10 cellular contexts compared by ENCODE assay signal in the genomic region with DNA sequence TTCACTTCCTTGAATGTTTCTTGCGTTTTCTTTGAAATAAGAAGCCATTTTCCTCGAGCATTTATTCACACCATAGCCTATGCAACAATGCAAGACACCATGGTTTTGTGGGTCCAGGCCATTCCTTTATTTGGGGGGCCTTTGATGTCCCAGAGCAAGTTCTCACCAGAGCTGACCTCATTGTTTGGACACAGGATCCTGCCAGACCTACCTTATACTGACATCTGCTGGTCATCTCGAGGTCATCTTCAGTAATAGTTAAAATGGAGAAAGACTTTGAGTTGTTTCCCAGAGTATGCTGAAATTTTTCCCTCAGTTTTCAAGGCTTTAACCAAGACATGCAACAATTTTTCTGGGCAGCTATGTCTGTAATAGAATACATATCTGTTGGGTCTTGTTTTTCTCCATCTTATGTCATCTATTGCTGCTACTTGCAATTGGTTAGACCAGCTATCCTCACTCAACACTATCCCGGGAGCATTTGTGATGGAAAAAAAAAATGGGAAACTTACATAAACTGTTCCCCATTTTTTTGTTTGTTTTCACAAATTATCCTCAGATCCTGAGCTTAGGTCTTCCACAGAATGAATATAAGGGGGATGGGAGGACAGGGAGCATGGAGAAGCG. TPM values are rescaled to one million over a fixed set of nuclear protein-coding genes. Genes with fewer than 3 reads are reported as not detected.
DNase-seq lines count a peak whose midpoint lies in the region; ATAC-seq and TF ChIP-seq lines count a peak whose summit lies in the region.
"Had no signal": no experiment of that assay in that cellular context is flagged by ENCODE, and none has a peak within 500 bp of the region (broad histone marks: within the 10 kb centered on the region; RNA-seq: fewer than 3 reads in every experiment).

No MANE protein-coding gene starts in this region.

- H3K4me1 Mint-ChIP-seq in activated naive CD4-positive, alpha-beta T cell treated with anti-CD3 and anti-CD28 coated beads for 36 hours (ENCODE audit: low read depth): no peaks in the 10 kb centered on the region

- peaks cover 5% of the 10 kb centered on the region for H3K9me3 Mint-ChIP-seq in activated naive CD4-positive, alpha-beta T cell treated with anti-CD3 and anti-CD28 coated beads for 36 hours

- CTCF ChIA-PET in activated naive CD4-positive, alpha-beta T cell treated with anti-CD3 and anti-CD28 coated beads for 36 hours (lab: Charles Lee): interaction anchor here (0.6 to 1.1 kb wide), 5 partner anchors 11 to 257 kb away, joined by 3 to 4 read pairs (median 3); no protein-coding TSS in a partner anchor

- no peak overlapping the region for H3K27ac Mint-ChIP-seq in activated naive CD4-positive, alpha-beta T cell treated with anti-CD3 and anti-CD28 coated beads for 36 hours
- H3K27ac Mint-ChIP-seq: stimulated activated naive CD8-positive, alpha-beta T cell treated with anti-CD3 and anti-CD28 coated beads, Interleukin-15, Interleukin-2, amounts not matched to agents 100 ng/mL and 50 ng/mL, for 24 hours had no signal

- H3K4me3 ChIP-seq in gastroesophageal sphincter (no peak overlapping the region), thoracic aorta (no peak overlapping the region)

- DNase-seq in COLO668 (lab: John Stamatoyannopoulos, UW; ENCODE audit: unreplicated experiment): peak; percentile 17
- no peak for DNase-seq in thoracic aorta (ENCODE audit: low spot score)
- no peak for DNase-seq in activated naive CD4-positive, alpha-beta T cell treated with anti-CD3 and anti-CD28 coated beads, Interleukin-2, amount 50 U/mL, for 16 hours
- no peak for DNase-seq in activated naive CD4-positive, alpha-beta T cell treated with anti-CD3 and anti-CD28 coated beads for 36 hours
- no peak for DNase-seq in stimulated activated CD4-positive, alpha-beta T cell treated with anti-CD3 and anti-CD28 coated beads, Interleukin-1b, Interleukin-23, amount 100 ng/mL, for 48 hours

- intact Hi-C loops in activated naive CD4-positive, alpha-beta T cell treated with anti-CD3 and anti-CD28 coated beads for 36 hours (cut with micrococcal nuclease): no loop called here

- peaks cover 28% of the 10 kb centered on the region for H3K27me3 ChIP-seq in gastroesophageal sphincter
- no peaks in the 10 kb centered on the region for H3K27me3 ChIP-seq in thoracic aorta (replicated peaks; ENCODE audit: insufficient read depth)

- H3K27me3 Mint-ChIP-seq in activated naive CD4-positive, alpha-beta T cell treated with anti-CD3 and anti-CD28 coated beads for 36 hours (ENCODE audit: low read depth): peaks cover 8% of the 10 kb centered on the region

- TF ChIP-seq CTCF in gastroesophageal sphincter (IDR thresholded peaks at IDR 0.05) (peak in 3 of 4 experiments; percentile 36 to 62 (median 57)), thoracic aorta (IDR thresholded peaks at IDR 0.05) (peak; percentile 32)

- no peak overlapping the region for H3K4me3 Mint-ChIP-seq in activated naive CD4-positive, alpha-beta T cell treated with anti-CD3 and anti-CD28 coated beads for 36 hours
- H3K4me3 Mint-ChIP-seq: stimulated activated naive CD8-positive, alpha-beta T cell treated with anti-CD3 and anti-CD28 coated beads, Interleukin-15, Interleukin-2, amounts not matched to agents 100 ng/mL and 50 ng/mL, for 24 hours had no signal

- H3K4me1 ChIP-seq in gastroesophageal sphincter (no peaks in the 10 kb centered on the region), thoracic aorta (ENCODE audit: control insufficient read depth in 1 of 2, low read depth in 2 of 2) (no peaks in the 10 kb centered on the region)

- no peak for TF ChIP-seq EP300 in gastroesophageal sphincter (IDR thresholded peaks at IDR 0.05)

- 45 to 53% methylated on average over 5 of the region's 5 CpGs for WGBS in gastroesophageal sphincter (ENCODE audit: low coverage in 1 of 2), 2 donors

- H3K9me3 ChIP-seq in gastroesophageal sphincter: no peaks in the 10 kb centered on the region
- peaks cover 2% of the 10 kb centered on the region for H3K9me3 ChIP-seq in thoracic aorta

- ATAC-seq in HG02885 (IDR thresholded peaks at IDR 0.05; ENCODE audit: poor library complexity, unreplicated experiment) (peak; percentile 56), SK-N-SH treated with all-trans-retinoic acid at 6 μM for 48 hours (peak; percentile 65; the same call in 2 of the 3 replicates), gastroesophageal sphincter (peak; percentile 70), thoracic aorta (ENCODE audit: insufficient number of reproducible peaks, low FRiP score, low read depth) (no peak)

- H3K27ac ChIP-seq in gastroesophageal sphincter (no peak overlapping the region), thoracic aorta (no peak overlapping the region)
- H3K27ac ChIP-seq: epithelial cell of prostate had no signal

- TF ChIP-seq POLR2A in gastroesophageal sphincter (IDR thresholded peaks at IDR 0.05): no peak

- no peaks in the 10 kb centered on the region for H3K36me3 Mint-ChIP-seq in activated naive CD4-positive, alpha-beta T cell treated with anti-CD3 and anti-CD28 coated beads for 36 hours (ENCODE audit: low read depth)

- H3K36me3 ChIP-seq in gastroesophageal sphincter (no peaks in the 10 kb centered on the region), thoracic aorta (no peaks in the 10 kb centered on the region)

TF ChIP-seq in SK-N-SH treated with all-trans-retinoic acid at 6 μM for 48 hours, 23 proteins besides CTCF, POLR2A, EP300 and RAD21:
- TF ChIP-seq GLIS3 (CRISPR knock-in tag; IDR thresholded peaks at IDR 0.05) (no peak), CSDC2 (CRISPR knock-in tag; IDR thresholded peaks at IDR 0.05) (no peak), ZC3H10 (CRISPR knock-in tag; IDR thresholded peaks at IDR 0.05) (no peak), PPARA (CRISPR knock-in tag; IDR thresholded peaks at IDR 0.05; ENCODE audit: borderline replicate concordance) (no peak), ZFP3 (CRISPR knock-in tag; IDR thresholded peaks at IDR 0.05) (no peak), TOX (CRISPR knock-in tag; IDR thresholded peaks at IDR 0.05; ENCODE audit: borderline replicate concordance) (no peak), RARB (CRISPR knock-in tag; IDR thresholded peaks at IDR 0.05) (no peak), SNAI2 (CRISPR knock-in tag; IDR thresholded peaks at IDR 0.05) (no peak), ARNTL (CRISPR knock-in tag; IDR thresholded peaks at IDR 0.05; ENCODE audit: borderline replicate concordance, low read depth) (no peak), ISL1 (CRISPR knock-in tag; IDR thresholded peaks at IDR 0.05) (no peak), ZNF8 (CRISPR knock-in tag; IDR thresholded peaks at IDR 0.05) (no peak), ZNF70 (CRISPR knock-in tag; IDR thresholded peaks at IDR 0.05) (no peak)
- TF ChIP-seq, protein P1, sequence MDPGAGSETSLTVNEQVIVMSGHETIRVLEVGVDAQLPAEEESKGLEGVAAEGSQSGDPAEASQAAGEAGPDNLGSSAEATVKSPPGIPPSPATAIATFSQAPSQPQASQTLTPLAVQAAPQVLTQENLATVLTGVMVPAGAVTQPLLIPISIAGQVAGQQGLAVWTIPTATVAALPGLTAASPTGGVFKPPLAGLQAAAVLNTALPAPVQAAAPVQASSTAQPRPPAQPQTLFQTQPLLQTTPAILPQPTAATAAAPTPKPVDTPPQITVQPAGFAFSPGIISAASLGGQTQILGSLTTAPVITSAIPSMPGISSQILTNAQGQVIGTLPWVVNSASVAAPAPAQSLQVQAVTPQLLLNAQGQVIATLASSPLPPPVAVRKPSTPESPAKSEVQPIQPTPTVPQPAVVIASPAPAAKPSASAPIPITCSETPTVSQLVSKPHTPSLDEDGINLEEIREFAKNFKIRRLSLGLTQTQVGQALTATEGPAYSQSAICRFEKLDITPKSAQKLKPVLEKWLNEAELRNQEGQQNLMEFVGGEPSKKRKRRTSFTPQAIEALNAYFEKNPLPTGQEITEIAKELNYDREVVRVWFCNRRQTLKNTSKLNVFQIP (CRISPR knock-in tag; IDR thresholded peaks at IDR 0.05; ENCODE audit: borderline replicate concordance, low read depth): no peak
- TF ChIP-seq, protein P2, sequence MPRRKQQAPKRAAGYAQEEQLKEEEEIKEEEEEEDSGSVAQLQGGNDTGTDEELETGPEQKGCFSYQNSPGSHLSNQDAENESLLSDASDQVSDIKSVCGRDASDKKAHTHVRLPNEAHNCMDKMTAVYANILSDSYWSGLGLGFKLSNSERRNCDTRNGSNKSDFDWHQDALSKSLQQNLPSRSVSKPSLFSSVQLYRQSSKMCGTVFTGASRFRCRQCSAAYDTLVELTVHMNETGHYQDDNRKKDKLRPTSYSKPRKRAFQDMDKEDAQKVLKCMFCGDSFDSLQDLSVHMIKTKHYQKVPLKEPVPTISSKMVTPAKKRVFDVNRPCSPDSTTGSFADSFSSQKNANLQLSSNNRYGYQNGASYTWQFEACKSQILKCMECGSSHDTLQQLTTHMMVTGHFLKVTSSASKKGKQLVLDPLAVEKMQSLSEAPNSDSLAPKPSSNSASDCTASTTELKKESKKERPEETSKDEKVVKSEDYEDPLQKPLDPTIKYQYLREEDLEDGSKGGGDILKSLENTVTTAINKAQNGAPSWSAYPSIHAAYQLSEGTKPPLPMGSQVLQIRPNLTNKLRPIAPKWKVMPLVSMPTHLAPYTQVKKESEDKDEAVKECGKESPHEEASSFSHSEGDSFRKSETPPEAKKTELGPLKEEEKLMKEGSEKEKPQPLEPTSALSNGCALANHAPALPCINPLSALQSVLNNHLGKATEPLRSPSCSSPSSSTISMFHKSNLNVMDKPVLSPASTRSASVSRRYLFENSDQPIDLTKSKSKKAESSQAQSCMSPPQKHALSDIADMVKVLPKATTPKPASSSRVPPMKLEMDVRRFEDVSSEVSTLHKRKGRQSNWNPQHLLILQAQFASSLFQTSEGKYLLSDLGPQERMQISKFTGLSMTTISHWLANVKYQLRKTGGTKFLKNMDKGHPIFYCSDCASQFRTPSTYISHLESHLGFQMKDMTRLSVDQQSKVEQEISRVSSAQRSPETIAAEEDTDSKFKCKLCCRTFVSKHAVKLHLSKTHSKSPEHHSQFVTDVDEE (CRISPR knock-in tag; IDR thresholded peaks at IDR 0.05): no peak
- TF ChIP-seq, protein P3, sequence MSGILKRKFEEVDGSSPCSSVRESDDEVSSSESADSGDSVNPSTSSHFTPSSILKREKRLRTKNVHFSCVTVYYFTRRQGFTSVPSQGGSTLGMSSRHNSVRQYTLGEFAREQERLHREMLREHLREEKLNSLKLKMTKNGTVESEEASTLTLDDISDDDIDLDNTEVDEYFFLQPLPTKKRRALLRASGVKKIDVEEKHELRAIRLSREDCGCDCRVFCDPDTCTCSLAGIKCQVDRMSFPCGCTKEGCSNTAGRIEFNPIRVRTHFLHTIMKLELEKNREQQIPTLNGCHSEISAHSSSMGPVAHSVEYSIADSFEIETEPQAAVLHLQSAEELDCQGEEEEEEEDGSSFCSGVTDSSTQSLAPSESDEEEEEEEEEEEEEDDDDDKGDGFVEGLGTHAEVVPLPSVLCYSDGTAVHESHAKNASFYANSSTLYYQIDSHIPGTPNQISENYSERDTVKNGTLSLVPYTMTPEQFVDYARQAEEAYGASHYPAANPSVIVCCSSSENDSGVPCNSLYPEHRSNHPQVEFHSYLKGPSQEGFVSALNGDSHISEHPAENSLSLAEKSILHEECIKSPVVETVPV (CRISPR knock-in tag; IDR thresholded peaks at IDR 0.05): no peak

RNA-seq across cellular contexts. Expression of a gene that starts 34.0 kb away (rescaled TPM):
- total RNA-seq in gastroesophageal sphincter (10 to 100 TPM; 31.9 to 63.4 (median 50.0) TPM), thoracic aorta (100 to 1,000 TPM in 1 of 2 donors, 10 to 100 TPM in 1; 71.9 to 129 TPM)
- total RNA-seq in activated naive CD4-positive, alpha-beta T cell treated with anti-CD3 and anti-CD28 coated beads for 36 hours: under 1 TPM; 0.17 to 0.89 TPM

Comparison
In these comparisons a context has a peak if more than half of its experiments do, and no peak if none do; other contexts are left out.
1. RNA of a gene that starts 34.0 kb away (total RNA-seq): 71.9 to 129 TPM in thoracic aorta and 31.9 to 63.4 TPM in gastroesophageal sphincter; 0.17 to 0.89 TPM in activated naive CD4-positive, alpha-beta T cell treated with anti-CD3 and anti-CD28 coated beads for 36 hours; every median in the first group is over 10 times any median in the second.